ENCODE assay signal across 23 cellular contexts in genomic region chr22:42310301-42310981, GRCh38. TPM values are rescaled to one million over a fixed set of nuclear protein-coding genes. Genes with fewer than 3 reads are reported as not detected.
DNase-seq lines count a peak whose midpoint lies in the region; ATAC-seq, FAIRE-seq and TF ChIP-seq lines count a peak whose summit lies in the region.
"Had no signal": no experiment of that assay in that cellular context is flagged by ENCODE, and none has a peak within 500 bp of the region (broad histone marks: within the 10 kb centered on the region; RNA-seq: fewer than 3 reads in every experiment).

No MANE protein-coding gene starts in this region.

- peak overlapping the region; percentile 20 for H3K27ac ChIP-seq in A673 (ENCODE audit: low read depth, low read length, poor library complexity, severe bottlenecking)
- H3K27ac ChIP-seq in K562 (ENCODE audit: extremely low read depth, low read depth, low read length), result no peak overlapping the region
- H3K27ac ChIP-seq: C4-2B, colonic mucosa, prostate gland, upper lobe of right lung had no signal

- H4K20me1 ChIP-seq in K562 (replicated peaks; ENCODE audit: control insufficient read depth, insufficient read depth, low read length), result no peaks in the 10 kb centered on the region; the same call in none of the 2 replicates

- no peaks in the 10 kb centered on the region for H3K27me3 ChIP-seq in A673 (replicated peaks; ENCODE audit: insufficient read depth, low read depth, low read length, poor library complexity)
- H3K27me3 ChIP-seq in K562 (ENCODE audit: control insufficient read depth in 2 of 2, insufficient read depth in 2 of 2, low read length in 2 of 2), result peaks cover 0 to 10% of the 10 kb centered on the region in 2 experiments; a peak in 1 of 5 replicates
- H3K27me3 ChIP-seq: colonic mucosa, MG63, upper lobe of right lung had no signal

- 44% methylated on average over 6 of the region's 15 CpGs for WGBS in K562 (ENCODE audit: insufficient coverage, low coverage, missing lambda C conversion rate)

- BruUV-seq in A673 (replicated peaks; lab: Mats Ljungman, UMichigan) (no TSS peak), K562 (replicated peaks; lab: Mats Ljungman, UMichigan) (no TSS peak)

- H3K9me1 ChIP-seq in K562 (ENCODE audit: control insufficient read depth, insufficient read depth, low read length), result no peaks in the 10 kb centered on the region

- POLR2A ChIA-PET in A673 (lab: Charles Lee; ENCODE audit: low non-redundant PET) (no interaction called here), K562 (lab: Yijun Ruan, JAX) (no interaction called here)

- peaks cover 41% of the 10 kb centered on the region for H3K4me1 Mint-ChIP-seq in mesothelial cell of epicardium

- TF ChIP-seq EP300 in K562 (IDR thresholded peaks at IDR 0.05; ENCODE audit: low read length), result no peak

- peak; percentile 67 for DNase-seq in A673 (ENCODE audit: low spot score)
- peak; percentile 70 for DNase-seq in ELF-1 (ENCODE audit: low read depth, low spot score)
- no peak for DNase-seq in K562 (ENCODE audit: extremely low read depth in 1 of 4, low spot score in 3 of 4)
- no peak for DNase-seq in mesothelial cell of epicardium (ENCODE audit: low spot score in 2 of 2, unreplicated experiment in 2 of 2)
- DNase-seq in Kasumi-1 (lab: John Stamatoyannopoulos, UW), result no peak
- DNase-seq: activated T-cell treated with anti-CD3 and anti-CD28 coated beads, Interleukin-2, amount 50 U/mL, for 1 hour; colonic mucosa; effector memory CD8-positive, alpha-beta T cell; EL; MG63; NCI-H1417 treated with DMSO at 0.1 percent for 48 hours; NCI-H2107; NCI-H510A treated with DMSO at 0.1 percent for 48 hours; SIG-M5; upper lobe of right lung had no signal

- intact Hi-C loops in A673 (cut with micrococcal nuclease; ENCODE audit: unreplicated experiment) (no loop called here), K562 (cut with micrococcal nuclease) (no loop called here)

- no peaks in the 10 kb centered on the region for H3K9me3 Mint-ChIP-seq in mesothelial cell of epicardium
- H3K9me3 Mint-ChIP-seq: effector memory CD8-positive, alpha-beta T cell had no signal

- H3K27me3 Mint-ChIP-seq in mesothelial cell of epicardium (ENCODE audit: low read depth), result peaks cover 13% of the 10 kb centered on the region

- no peak for TF ChIP-seq CTCF in A673 (conservative IDR thresholded peaks at IDR 0.05; ENCODE audit: low read depth, low read length)
- TF ChIP-seq CTCF in K562 (IDR thresholded peaks at IDR 0.05 in 2 of 3, conservative IDR thresholded peaks at IDR 0.05 in 1 of 3; ENCODE audit: insufficient read depth in 2 of 3, low read depth in 1 of 3, low read length in 3 of 3), result no peak
- TF ChIP-seq CTCF in mesothelial cell of epicardium (IDR thresholded peaks at IDR 0.05; ENCODE audit: unreplicated experiment), result no peak

- TF ChIP-seq POLR2A in K562 (conservative IDR thresholded peaks at IDR 0.05), result no peak

- H3K36me3 Mint-ChIP-seq in mesothelial cell of epicardium, result no peaks in the 10 kb centered on the region

- H3K9ac ChIP-seq in K562 (ENCODE audit: insufficient read depth in 1 of 2, low read depth in 2 of 2, low read length in 2 of 2), result no peak overlapping the region

- no peaks in the 10 kb centered on the region for H3K36me3 ChIP-seq in A673 (ENCODE audit: insufficient read depth, low read length, poor library complexity, severe bottlenecking)
- no peaks in the 10 kb centered on the region for H3K36me3 ChIP-seq in K562 (ENCODE audit: control insufficient read depth, insufficient read depth, low read length)
- H3K36me3 ChIP-seq: colonic mucosa, MG63, prostate gland, upper lobe of right lung had no signal

- no peak overlapping the region for H3K4me2 ChIP-seq in K562 (ENCODE audit: insufficient read depth, low read length)

- in situ Hi-C loops in K562 (cut with MboI), result loop anchor here (5.0 kb wide), 1 partner anchor 143 kb away; no protein-coding TSS in a partner anchor

- no peak overlapping the region for H3K4me3 Mint-ChIP-seq in mesothelial cell of epicardium
- H3K4me3 Mint-ChIP-seq: effector memory CD8-positive, alpha-beta T cell had no signal

- H3K4me3 ChIP-seq in A673 (ENCODE audit: low read depth, low read length, poor library complexity, severe bottlenecking) (no peak overlapping the region), K562 (no peak overlapping the region)
- H3K4me3 ChIP-seq: colonic mucosa, MG63, prostate gland, upper lobe of right lung had no signal

- H3K79me2 ChIP-seq in K562 (ENCODE audit: control insufficient read depth, insufficient read depth, low read length), result no peaks in the 10 kb centered on the region

- peak overlapping the region; percentile 49 for H3K27ac Mint-ChIP-seq in mesothelial cell of epicardium

- H3K4me1 ChIP-seq in A673 (ENCODE audit: insufficient read depth, low read length, poor library complexity, severe bottlenecking) (peaks cover 48% of the 10 kb centered on the region), K562 (replicated peaks in 1 of 2; ENCODE audit: control insufficient read depth in 2 of 2, insufficient read depth in 2 of 2, low read length in 2 of 2) (peaks cover 0 to 11% of the 10 kb centered on the region in 2 experiments; a peak in 2 of 5 replicates)
- H3K4me1 ChIP-seq: colonic mucosa, upper lobe of right lung had no signal

- ATAC-seq in K562 (no peak), HG03280 (IDR thresholded peaks at IDR 0.05; ENCODE audit: unreplicated experiment) (no peak), GM21381 (IDR thresholded peaks at IDR 0.05; ENCODE audit: unreplicated experiment) (no peak), HG03521 (IDR thresholded peaks at IDR 0.05; ENCODE audit: unreplicated experiment) (no peak)
- ATAC-seq: effector memory CD8-positive, alpha-beta T cell; Panc1; upper lobe of right lung had no signal

- CTCF ChIA-PET in A673 (lab: Charles Lee), result no interaction called here
- CTCF ChIA-PET in K562 (lab: Yijun Ruan, JAX; ENCODE audit: low intra/inter-chr PET ratio), result no interaction called here

- no peaks in the 10 kb centered on the region for H3K9me3 ChIP-seq in A673 (ENCODE audit: low read depth, low read length, poor library complexity, severe bottlenecking)
- no peaks in the 10 kb centered on the region for H3K9me3 ChIP-seq in K562 (replicated peaks; ENCODE audit: control insufficient read depth, insufficient read depth, low read depth, low read length)
- H3K9me3 ChIP-seq: colonic mucosa, MG63, prostate gland, upper lobe of right lung had no signal

- FAIRE-seq in K562 (lab: Jason Lieb, UNC), result no peak
- FAIRE-seq: D721Med, keratinocyte had no signal

- no peak for TF ChIP-seq RAD21 in K562 (CRISPR knock-in tag; conservative IDR thresholded peaks at IDR 0.05 in 1 of 2, IDR thresholded peaks at IDR 0.05 in 1 of 2)

- H2AFZ ChIP-seq in K562 (ENCODE audit: low read depth, low read length), result no peak overlapping the region

TF ChIP-seq in K562, 482 proteins besides CTCF, POLR2A, EP300 and RAD21:
- TF ChIP-seq NCOA4 (IDR thresholded peaks at IDR 0.05; ENCODE audit: partially characterized antibody) (no peak), ZKSCAN1 (IDR thresholded peaks at IDR 0.05; ENCODE audit: low read depth, low read length) (0 out of 2 replicates have a peak, but pooled peaks have one; percentile 45)

RNA-seq across cellular contexts. Expression of gene TCF20, which starts 40.0 kb away (rescaled TPM):
- total RNA-seq in A673 (2021), result 69.3 and 77.8 TPM in 2 replicates
- 51.3 and 53.3 TPM in 2 replicates for total RNA-seq in K562 (2011; cell fraction: chromatin; rRNA removed; ENCODE audit: low replicate concordance)
- total RNA-seq in K562 (2011; cell fraction: nucleolus; rRNA removed), result 28.7 and 31.3 TPM in 2 replicates
- 20.4 and 27.4 TPM in 2 replicates for total RNA-seq in K562 (2011; cell fraction: nucleoplasm; rRNA removed)
- 22.5 and 26.7 TPM in 2 replicates for total RNA-seq in K562 (2014; rRNA removed)
- 17.5 and 17.6 TPM in 2 replicates for total RNA-seq in K562 (2014; rRNA removed; fragmentation: Illumina TruSeq; extraction: Trizol)
- 19.0 TPM in 2 replicates for total RNA-seq in K562 (2015; rRNA removed; fragmentation: Illumina TruSeq; extraction: Trizol)
- 37.5 and 43.6 TPM in 2 replicates for total RNA-seq in K562 (2021)
- polyA plus RNA-seq in K562 (2011; rRNA removed), result 12.9 and 13.5 TPM in 2 replicates
- polyA plus RNA-seq in K562 (2011; cell fraction: cytosol; rRNA removed), result 11.1 and 12.3 TPM in 2 replicates
- 10.2 and 12.3 TPM in 2 replicates for polyA plus RNA-seq in K562 (2011; cell fraction: nucleus; rRNA removed)
- polyA plus RNA-seq in K562 (2012), result 10.1 and 12.6 TPM in 2 replicates
- polyA plus RNA-seq in K562 (2014; fragmentation: Illumina TruSeq; extraction: Trizol), result 15.9 and 18.6 TPM in 2 replicates
- polyA plus RNA-seq in K562 (2014; fragmentation: Nextera tagmentation; extraction: Ambion mirVana), result under 1 TPM; 0.35 to 0.44 TPM
- 12.9 and 13.3 TPM in 2 replicates for polyA plus RNA-seq in K562 (2014; rRNA removed)
- 38.3 and 38.9 TPM in 2 replicates for polyA minus RNA-seq in K562 (2011; rRNA and poly(A)+ RNA removed)
- polyA minus RNA-seq in K562 (2011; cell fraction: cytosol; rRNA and poly(A)+ RNA removed), result 21.9 and 23.8 TPM in 2 replicates
- 10.5 and 15.9 TPM in 2 replicates for polyA minus RNA-seq in K562 (2011; cell fraction: nucleus; rRNA and poly(A)+ RNA removed)
- total RNA-seq in mesothelial cell of epicardium, result 77.4 to 82.2 TPM (median 80.7 TPM) in 3 replicates

Comparison
In these comparisons a context has a peak if more than half of its experiments do, and no peak if none do; other contexts are left out.
1. DNase-seq: peak in A673 (single experiment) and ELF-1 (single experiment); none in K562 (0 of 4), mesothelial cell of epicardium (0 of 2) and Kasumi-1 (0 of 2).